ENCODE assay signal across 1 cellular context in the genomic region with DNA sequence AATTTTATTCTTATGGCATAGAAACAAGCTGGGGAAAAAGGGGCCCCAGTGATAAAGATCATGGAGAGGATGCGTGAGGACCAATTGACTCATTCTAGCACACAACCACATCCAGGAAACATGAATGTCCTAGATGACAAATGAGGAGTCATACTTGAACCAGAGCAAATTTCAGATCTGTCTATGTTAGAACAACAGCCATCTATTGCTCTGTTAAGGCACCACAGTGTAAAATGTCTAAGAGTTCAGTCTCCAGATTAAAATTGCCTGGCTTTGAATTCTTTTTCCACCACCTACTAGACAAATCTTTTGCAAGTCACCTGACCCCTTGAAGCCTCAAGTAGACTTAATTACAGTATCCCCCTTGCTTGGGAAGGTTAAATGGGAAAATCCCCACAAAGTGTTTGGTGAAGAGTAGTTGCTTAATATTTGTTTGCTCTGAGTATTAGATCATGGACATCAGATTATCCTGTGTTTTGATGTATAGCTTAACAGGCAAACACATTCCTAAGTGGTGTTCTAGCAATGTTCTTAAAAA.
TF ChIP-seq lines count a peak whose summit lies in the region.

No MANE protein-coding gene starts in this region.

TF ChIP-seq in HepG2, 621 proteins besides CTCF, POLR2A, EP300 and RAD21 (continued from another document and continues in another):
- no peak for TF ChIP-seq ZNF7 (CRISPR knock-in tag; IDR thresholded peaks at IDR 0.05)
- no peak for TF ChIP-seq ZNF354B (CRISPR knock-in tag; IDR thresholded peaks at IDR 0.05)
- TF ChIP-seq SIX4 (CRISPR knock-in tag; IDR thresholded peaks at IDR 0.05): peak; percentile 49; the same call in 1 of the 2 replicates
- TF ChIP-seq ZNF430 (CRISPR knock-in tag; IDR thresholded peaks at IDR 0.05): no peak
- no peak for TF ChIP-seq ZMAT3 (CRISPR knock-in tag; conservative IDR thresholded peaks at IDR 0.05)
- TF ChIP-seq FOXJ3 (CRISPR knock-in tag; IDR thresholded peaks at IDR 0.05; ENCODE audit: borderline replicate concordance): peak; percentile 89; the same call in 1 of the 2 replicates
- peak; percentile 49; the same call in 1 of the 2 replicates for TF ChIP-seq TARDBP (CRISPR knock-in tag; IDR thresholded peaks at IDR 0.05)
- TF ChIP-seq, protein P1, sequence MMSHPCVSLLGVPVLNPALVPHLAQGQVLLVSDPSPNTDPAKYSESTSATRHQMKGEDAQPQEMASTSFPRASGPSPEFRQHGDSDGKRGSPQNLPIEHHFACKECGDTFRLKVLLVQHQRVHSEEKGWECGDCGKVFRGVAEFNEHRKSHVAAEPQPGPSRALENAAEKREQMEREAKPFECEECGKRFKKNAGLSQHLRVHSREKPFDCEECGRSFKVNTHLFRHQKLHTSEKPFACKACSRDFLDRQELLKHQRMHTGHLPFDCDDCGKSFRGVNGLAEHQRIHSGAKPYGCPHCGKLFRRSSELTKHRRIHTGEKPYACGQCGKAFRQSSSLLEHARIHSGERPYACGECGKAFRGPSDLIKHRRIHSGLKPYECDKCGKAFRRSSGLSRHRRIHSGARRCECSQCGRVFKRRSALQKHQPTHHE (CRISPR knock-in tag; IDR thresholded peaks at IDR 0.05; ENCODE audit: borderline replicate concordance): no peak
- TF ChIP-seq PHF21A (CRISPR knock-in tag; IDR thresholded peaks at IDR 0.05): 0 out of 2 replicates have a peak, but pooled peaks have one; percentile 23
- TF ChIP-seq SOX13 (IDR thresholded peaks at IDR 0.05): no peak
- TF ChIP-seq SOX13 (CRISPR knock-in tag; conservative IDR thresholded peaks at IDR 0.05 in 1 of 2, IDR thresholded peaks at IDR 0.05 in 1 of 2): peak in 1 of 2 experiments; percentile 87; a peak in 2 of 4 replicates
- TF ChIP-seq ZNF644 (CRISPR knock-in tag; IDR thresholded peaks at IDR 0.05; ENCODE audit: low read depth): 0 out of 2 replicates have a peak, but pooled peaks have one; percentile 14
- TF ChIP-seq DNMT3B (CRISPR knock-in tag; conservative IDR thresholded peaks at IDR 0.05): no peak
- TF ChIP-seq FOXP1 (IDR thresholded peaks at IDR 0.05): no peak
- peak; percentile 57; the same call in 1 of the 2 replicates for TF ChIP-seq FOXP1 (CRISPR knock-in tag; IDR thresholded peaks at IDR 0.05)
- peak; percentile 94 for TF ChIP-seq ZBTB20 (CRISPR knock-in tag; IDR thresholded peaks at IDR 0.05; ENCODE audit: borderline replicate concordance, low read depth)
- TF ChIP-seq, protein P2, sequence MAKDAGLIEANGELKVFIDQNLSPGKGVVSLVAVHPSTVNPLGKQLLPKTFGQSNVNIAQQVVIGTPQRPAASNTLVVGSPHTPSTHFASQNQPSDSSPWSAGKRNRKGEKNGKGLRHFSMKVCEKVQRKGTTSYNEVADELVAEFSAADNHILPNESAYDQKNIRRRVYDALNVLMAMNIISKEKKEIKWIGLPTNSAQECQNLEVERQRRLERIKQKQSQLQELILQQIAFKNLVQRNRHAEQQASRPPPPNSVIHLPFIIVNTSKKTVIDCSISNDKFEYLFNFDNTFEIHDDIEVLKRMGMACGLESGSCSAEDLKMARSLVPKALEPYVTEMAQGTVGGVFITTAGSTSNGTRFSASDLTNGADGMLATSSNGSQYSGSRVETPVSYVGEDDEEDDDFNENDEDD (CRISPR knock-in tag; IDR thresholded peaks at IDR 0.05; ENCODE audit: borderline replicate concordance): no peak
- TF ChIP-seq, protein P3, sequence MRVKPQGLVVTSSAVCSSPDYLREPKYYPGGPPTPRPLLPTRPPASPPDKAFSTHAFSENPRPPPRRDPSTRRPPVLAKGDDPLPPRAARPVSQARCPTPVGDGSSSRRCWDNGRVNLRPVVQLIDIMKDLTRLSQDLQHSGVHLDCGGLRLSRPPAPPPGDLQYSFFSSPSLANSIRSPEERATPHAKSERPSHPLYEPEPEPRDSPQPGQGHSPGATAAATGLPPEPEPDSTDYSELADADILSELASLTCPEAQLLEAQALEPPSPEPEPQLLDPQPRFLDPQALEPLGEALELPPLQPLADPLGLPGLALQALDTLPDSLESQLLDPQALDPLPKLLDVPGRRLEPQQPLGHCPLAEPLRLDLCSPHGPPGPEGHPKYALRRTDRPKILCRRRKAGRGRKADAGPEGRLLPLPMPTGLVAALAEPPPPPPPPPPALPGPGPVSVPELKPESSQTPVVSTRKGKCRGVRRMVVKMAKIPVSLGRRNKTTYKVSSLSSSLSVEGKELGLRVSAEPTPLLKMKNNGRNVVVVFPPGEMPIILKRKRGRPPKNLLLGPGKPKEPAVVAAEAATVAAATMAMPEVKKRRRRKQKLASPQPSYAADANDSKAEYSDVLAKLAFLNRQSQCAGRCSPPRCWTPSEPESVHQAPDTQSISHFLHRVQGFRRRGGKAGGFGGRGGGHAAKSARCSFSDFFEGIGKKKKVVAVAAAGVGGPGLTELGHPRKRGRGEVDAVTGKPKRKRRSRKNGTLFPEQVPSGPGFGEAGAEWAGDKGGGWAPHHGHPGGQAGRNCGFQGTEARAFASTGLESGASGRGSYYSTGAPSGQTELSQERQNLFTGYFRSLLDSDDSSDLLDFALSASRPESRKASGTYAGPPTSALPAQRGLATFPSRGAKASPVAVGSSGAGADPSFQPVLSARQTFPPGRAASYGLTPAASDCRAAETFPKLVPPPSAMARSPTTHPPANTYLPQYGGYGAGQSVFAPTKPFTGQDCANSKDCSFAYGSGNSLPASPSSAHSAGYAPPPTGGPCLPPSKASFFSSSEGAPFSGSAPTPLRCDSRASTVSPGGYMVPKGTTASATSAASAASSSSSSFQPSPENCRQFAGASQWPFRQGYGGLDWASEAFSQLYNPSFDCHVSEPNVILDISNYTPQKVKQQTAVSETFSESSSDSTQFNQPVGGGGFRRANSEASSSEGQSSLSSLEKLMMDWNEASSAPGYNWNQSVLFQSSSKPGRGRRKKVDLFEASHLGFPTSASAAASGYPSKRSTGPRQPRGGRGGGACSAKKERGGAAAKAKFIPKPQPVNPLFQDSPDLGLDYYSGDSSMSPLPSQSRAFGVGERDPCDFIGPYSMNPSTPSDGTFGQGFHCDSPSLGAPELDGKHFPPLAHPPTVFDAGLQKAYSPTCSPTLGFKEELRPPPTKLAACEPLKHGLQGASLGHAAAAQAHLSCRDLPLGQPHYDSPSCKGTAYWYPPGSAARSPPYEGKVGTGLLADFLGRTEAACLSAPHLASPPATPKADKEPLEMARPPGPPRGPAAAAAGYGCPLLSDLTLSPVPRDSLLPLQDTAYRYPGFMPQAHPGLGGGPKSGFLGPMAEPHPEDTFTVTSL (CRISPR knock-in tag; IDR thresholded peaks at IDR 0.05; ENCODE audit: borderline replicate concordance): peak; percentile 59; the same call in 1 of the 2 replicates
- TF ChIP-seq ZNF746 (CRISPR knock-in tag; IDR thresholded peaks at IDR 0.05): no peak
- TF ChIP-seq KDM3A (CRISPR knock-in tag; IDR thresholded peaks at IDR 0.05; ENCODE audit: low read depth): no peak
- TF ChIP-seq ZFP36 (IDR thresholded peaks at IDR 0.05; ENCODE audit: borderline replicate concordance, low read depth, low read length, partially characterized antibody): no peak
- TF ChIP-seq, protein P4, sequence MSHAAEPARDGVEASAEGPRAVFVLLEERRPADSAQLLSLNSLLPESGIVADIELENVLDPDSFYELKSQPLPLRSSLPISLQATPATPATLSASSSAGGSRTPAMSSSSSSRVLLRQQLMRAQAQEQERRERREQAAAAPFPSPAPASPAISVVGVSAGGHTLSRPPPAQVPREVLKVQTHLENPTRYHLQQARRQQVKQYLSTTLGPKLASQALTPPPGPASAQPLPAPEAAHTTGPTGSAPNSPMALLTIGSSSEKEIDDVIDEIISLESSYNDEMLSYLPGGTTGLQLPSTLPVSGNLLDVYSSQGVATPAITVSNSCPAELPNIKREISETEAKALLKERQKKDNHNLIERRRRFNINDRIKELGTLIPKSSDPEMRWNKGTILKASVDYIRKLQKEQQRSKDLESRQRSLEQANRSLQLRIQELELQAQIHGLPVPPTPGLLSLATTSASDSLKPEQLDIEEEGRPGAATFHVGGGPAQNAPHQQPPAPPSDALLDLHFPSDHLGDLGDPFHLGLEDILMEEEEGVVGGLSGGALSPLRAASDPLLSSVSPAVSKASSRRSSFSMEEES (CRISPR knock-in tag; IDR thresholded peaks at IDR 0.05): peak; percentile 54
- TF ChIP-seq SMAD3 (CRISPR knock-in tag; IDR thresholded peaks at IDR 0.05): peak; percentile 63; the same call in 1 of the 2 replicates
- peak; percentile 54; the same call in 1 of the 2 replicates for TF ChIP-seq FOXO1 (CRISPR knock-in tag; IDR thresholded peaks at IDR 0.05)
- TF ChIP-seq, protein P5, sequence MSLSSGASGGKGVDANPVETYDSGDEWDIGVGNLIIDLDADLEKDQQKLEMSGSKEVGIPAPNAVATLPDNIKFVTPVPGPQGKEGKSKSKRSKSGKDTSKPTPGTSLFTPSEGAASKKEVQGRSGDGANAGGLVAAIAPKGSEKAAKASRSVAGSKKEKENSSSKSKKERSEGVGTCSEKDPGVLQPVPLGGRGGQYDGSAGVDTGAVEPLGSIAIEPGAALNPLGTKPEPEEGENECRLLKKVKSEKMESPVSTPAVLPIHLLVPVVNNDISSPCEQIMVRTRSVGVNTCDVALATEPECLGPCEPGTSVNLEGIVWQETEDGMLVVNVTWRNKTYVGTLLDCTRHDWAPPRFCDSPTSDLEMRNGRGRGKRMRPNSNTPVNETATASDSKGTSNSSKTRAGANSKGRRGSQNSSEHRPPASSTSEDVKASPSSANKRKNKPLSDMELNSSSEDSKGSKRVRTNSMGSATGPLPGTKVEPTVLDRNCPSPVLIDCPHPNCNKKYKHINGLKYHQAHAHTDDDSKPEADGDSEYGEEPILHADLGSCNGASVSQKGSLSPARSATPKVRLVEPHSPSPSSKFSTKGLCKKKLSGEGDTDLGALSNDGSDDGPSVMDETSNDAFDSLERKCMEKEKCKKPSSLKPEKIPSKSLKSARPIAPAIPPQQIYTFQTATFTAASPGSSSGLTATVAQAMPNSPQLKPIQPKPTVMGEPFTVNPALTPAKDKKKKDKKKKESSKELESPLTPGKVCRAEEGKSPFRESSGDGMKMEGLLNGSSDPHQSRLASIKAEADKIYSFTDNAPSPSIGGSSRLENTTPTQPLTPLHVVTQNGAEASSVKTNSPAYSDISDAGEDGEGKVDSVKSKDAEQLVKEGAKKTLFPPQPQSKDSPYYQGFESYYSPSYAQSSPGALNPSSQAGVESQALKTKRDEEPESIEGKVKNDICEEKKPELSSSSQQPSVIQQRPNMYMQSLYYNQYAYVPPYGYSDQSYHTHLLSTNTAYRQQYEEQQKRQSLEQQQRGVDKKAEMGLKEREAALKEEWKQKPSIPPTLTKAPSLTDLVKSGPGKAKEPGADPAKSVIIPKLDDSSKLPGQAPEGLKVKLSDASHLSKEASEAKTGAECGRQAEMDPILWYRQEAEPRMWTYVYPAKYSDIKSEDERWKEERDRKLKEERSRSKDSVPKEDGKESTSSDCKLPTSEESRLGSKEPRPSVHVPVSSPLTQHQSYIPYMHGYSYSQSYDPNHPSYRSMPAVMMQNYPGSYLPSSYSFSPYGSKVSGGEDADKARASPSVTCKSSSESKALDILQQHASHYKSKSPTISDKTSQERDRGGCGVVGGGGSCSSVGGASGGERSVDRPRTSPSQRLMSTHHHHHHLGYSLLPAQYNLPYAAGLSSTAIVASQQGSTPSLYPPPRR (CRISPR knock-in tag; IDR thresholded peaks at IDR 0.05; ENCODE audit: borderline replicate concordance): peak; percentile 65; the same call in 1 of the 2 replicates
- TF ChIP-seq, protein P6, sequence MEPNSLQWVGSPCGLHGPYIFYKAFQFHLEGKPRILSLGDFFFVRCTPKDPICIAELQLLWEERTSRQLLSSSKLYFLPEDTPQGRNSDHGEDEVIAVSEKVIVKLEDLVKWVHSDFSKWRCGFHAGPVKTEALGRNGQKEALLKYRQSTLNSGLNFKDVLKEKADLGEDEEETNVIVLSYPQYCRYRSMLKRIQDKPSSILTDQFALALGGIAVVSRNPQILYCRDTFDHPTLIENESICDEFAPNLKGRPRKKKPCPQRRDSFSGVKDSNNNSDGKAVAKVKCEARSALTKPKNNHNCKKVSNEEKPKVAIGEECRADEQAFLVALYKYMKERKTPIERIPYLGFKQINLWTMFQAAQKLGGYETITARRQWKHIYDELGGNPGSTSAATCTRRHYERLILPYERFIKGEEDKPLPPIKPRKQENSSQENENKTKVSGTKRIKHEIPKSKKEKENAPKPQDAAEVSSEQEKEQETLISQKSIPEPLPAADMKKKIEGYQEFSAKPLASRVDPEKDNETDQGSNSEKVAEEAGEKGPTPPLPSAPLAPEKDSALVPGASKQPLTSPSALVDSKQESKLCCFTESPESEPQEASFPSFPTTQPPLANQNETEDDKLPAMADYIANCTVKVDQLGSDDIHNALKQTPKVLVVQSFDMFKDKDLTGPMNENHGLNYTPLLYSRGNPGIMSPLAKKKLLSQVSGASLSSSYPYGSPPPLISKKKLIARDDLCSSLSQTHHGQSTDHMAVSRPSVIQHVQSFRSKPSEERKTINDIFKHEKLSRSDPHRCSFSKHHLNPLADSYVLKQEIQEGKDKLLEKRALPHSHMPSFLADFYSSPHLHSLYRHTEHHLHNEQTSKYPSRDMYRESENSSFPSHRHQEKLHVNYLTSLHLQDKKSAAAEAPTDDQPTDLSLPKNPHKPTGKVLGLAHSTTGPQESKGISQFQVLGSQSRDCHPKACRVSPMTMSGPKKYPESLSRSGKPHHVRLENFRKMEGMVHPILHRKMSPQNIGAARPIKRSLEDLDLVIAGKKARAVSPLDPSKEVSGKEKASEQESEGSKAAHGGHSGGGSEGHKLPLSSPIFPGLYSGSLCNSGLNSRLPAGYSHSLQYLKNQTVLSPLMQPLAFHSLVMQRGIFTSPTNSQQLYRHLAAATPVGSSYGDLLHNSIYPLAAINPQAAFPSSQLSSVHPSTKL (CRISPR knock-in tag; IDR thresholded peaks at IDR 0.05): peak; percentile 94
- TF ChIP-seq HNRNPUL1 (IDR thresholded peaks at IDR 0.05; ENCODE audit: low read depth, low read length): no peak
- TF ChIP-seq, protein P7, sequence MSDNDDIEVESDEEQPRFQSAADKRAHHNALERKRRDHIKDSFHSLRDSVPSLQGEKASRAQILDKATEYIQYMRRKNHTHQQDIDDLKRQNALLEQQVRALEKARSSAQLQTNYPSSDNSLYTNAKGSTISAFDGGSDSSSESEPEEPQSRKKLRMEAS (IDR thresholded peaks at IDR 0.05): no peak
- TF ChIP-seq NAIF1 (CRISPR knock-in tag; IDR thresholded peaks at IDR 0.05; ENCODE audit: borderline replicate concordance): no peak
- TF ChIP-seq, protein P8, sequence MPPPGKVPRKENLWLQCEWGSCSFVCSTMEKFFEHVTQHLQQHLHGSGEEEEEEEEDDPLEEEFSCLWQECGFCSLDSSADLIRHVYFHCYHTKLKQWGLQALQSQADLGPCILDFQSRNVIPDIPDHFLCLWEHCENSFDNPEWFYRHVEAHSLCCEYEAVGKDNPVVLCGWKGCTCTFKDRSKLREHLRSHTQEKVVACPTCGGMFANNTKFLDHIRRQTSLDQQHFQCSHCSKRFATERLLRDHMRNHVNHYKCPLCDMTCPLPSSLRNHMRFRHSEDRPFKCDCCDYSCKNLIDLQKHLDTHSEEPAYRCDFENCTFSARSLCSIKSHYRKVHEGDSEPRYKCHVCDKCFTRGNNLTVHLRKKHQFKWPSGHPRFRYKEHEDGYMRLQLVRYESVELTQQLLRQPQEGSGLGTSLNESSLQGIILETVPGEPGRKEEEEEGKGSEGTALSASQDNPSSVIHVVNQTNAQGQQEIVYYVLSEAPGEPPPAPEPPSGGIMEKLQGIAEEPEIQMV (CRISPR knock-in tag; IDR thresholded peaks at IDR 0.05; ENCODE audit: low read depth): no peak
- TF ChIP-seq, protein P9, sequence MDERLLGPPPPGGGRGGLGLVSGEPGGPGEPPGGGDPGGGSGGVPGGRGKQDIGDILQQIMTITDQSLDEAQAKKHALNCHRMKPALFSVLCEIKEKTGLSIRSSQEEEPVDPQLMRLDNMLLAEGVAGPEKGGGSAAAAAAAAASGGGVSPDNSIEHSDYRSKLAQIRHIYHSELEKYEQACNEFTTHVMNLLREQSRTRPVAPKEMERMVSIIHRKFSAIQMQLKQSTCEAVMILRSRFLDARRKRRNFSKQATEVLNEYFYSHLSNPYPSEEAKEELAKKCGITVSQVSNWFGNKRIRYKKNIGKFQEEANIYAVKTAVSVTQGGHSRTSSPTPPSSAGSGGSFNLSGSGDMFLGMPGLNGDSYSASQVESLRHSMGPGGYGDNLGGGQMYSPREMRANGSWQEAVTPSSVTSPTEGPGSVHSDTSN (CRISPR knock-in tag; IDR thresholded peaks at IDR 0.05): no peak
